ENCODE assay signal across 1 cellular context in genomic region chr11:95147364-95147905, GRCh38.
A peak's percentile ranks its signal among the peaks of the same experiment; 100 is the strongest.
TF ChIP-seq lines count a peak whose summit lies in the region.

No MANE protein-coding gene starts in this region.

TF ChIP-seq in K562, 482 proteins besides CTCF, POLR2A, EP300 and RAD21 (continued from another document and continues in another):
- peak in 1 of 2 experiments; percentile 82; a peak in 2 of 4 replicates for TF ChIP-seq ZMIZ1 (IDR thresholded peaks at IDR 0.05; ENCODE audit: low read depth in 2 of 2, low read length in 2 of 2)
- peak; percentile 62; the same call in 1 of the 2 replicates for TF ChIP-seq CHAMP1 (IDR thresholded peaks at IDR 0.05)
- TF ChIP-seq NCOR1 (IDR thresholded peaks at IDR 0.05), result peak; percentile 91
- TF ChIP-seq EZH2 (IDR thresholded peaks at IDR 0.05; ENCODE audit: borderline replicate concordance, low read depth, low read length), result no peak
- peak; percentile 99 for TF ChIP-seq FOSL1 (tag; conservative IDR thresholded peaks at IDR 0.05)
- peak; percentile 81 for TF ChIP-seq TAF9B (IDR thresholded peaks at IDR 0.05; ENCODE audit: partially characterized antibody)
- no peak for TF ChIP-seq ZBTB49 (CRISPR knock-in tag; IDR thresholded peaks at IDR 0.05; ENCODE audit: borderline replicate concordance)
- TF ChIP-seq, protein P1, sequence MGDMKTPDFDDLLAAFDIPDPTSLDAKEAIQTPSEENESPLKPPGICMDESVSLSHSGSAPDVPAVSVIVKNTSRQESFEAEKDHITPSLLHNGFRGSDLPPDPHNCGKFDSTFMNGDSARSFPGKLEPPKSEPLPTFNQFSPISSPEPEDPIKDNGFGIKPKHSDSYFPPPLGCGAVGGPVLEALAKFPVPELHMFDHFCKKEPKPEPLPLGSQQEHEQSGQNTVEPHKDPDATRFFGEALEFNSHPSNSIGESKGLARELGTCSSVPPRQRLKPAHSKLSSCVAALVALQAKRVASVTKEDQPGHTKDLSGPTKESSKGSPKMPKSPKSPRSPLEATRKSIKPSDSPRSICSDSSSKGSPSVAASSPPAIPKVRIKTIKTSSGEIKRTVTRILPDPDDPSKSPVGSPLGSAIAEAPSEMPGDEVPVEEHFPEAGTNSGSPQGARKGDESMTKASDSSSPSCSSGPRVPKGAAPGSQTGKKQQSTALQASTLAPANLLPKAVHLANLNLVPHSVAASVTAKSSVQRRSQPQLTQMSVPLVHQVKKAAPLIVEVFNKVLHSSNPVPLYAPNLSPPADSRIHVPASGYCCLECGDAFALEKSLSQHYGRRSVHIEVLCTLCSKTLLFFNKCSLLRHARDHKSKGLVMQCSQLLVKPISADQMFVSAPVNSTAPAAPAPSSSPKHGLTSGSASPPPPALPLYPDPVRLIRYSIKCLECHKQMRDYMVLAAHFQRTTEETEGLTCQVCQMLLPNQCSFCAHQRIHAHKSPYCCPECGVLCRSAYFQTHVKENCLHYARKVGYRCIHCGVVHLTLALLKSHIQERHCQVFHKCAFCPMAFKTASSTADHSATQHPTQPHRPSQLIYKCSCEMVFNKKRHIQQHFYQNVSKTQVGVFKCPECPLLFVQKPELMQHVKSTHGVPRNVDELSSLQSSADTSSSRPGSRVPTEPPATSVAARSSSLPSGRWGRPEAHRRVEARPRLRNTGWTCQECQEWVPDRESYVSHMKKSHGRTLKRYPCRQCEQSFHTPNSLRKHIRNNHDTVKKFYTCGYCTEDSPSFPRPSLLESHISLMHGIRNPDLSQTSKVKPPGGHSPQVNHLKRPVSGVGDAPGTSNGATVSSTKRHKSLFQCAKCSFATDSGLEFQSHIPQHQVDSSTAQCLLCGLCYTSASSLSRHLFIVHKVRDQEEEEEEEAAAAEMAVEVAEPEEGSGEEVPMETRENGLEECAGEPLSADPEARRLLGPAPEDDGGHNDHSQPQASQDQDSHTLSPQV (IDR thresholded peaks at IDR 0.05), result peak; percentile 61
- TF ChIP-seq ZBTB40 (IDR thresholded peaks at IDR 0.05), result no peak
- no peak for TF ChIP-seq ZBTB40 (CRISPR knock-in tag; IDR thresholded peaks at IDR 0.05)
- peak in 1 of 2 experiments; percentile 94; a peak in 2 of 4 replicates for TF ChIP-seq RCOR1 (IDR thresholded peaks at IDR 0.05; ENCODE audit: borderline replicate concordance in 1 of 2, low read depth in 2 of 2, low read length in 2 of 2)
- peak; percentile 80 for TF ChIP-seq SOX6 (IDR thresholded peaks at IDR 0.05)
- TF ChIP-seq PBX2 (CRISPR knock-in tag; IDR thresholded peaks at IDR 0.05; ENCODE audit: low read depth), result 0 out of 2 replicates have a peak, but pooled peaks have one; percentile 23
- TF ChIP-seq PBX2 (tag; conservative IDR thresholded peaks at IDR 0.05; ENCODE audit: low read depth), result peak; percentile 82
- TF ChIP-seq PREB (CRISPR knock-in tag; IDR thresholded peaks at IDR 0.05), result no peak
- TF ChIP-seq ZNF24 (IDR thresholded peaks at IDR 0.05), result no peak
- TF ChIP-seq NR0B1 (IDR thresholded peaks at IDR 0.05; ENCODE audit: partially characterized antibody), result no peak
